ENCODE assay signal across 14 cellular contexts in genomic region chr6:142322066-142322465, GRCh38. TPM values are rescaled to one million over a fixed set of nuclear protein-coding genes. Genes with fewer than 3 reads are reported as not detected.
A peak's percentile ranks its signal among the peaks of the same experiment; 100 is the strongest.
DNase-seq lines count a peak whose midpoint lies in the region; ATAC-seq and TF ChIP-seq lines count a peak whose summit lies in the region.
"Had no signal": no experiment of that assay in that cellular context is flagged by ENCODE, and none has a peak within 500 bp of the region (broad histone marks: within the 10 kb centered on the region; RNA-seq: fewer than 3 reads in every experiment).

No MANE protein-coding gene starts in this region.

- no peak overlapping the region for H2AFZ ChIP-seq in trophoblast cell (ENCODE audit: insufficient read depth, low read length, poor library complexity)
- H2AFZ ChIP-seq: GM23248 had no signal

- in situ Hi-C loops in Panc1 (cut with HindIII; ENCODE audit: low pct_unique_long_range_greater_than_20kb, low sequenced_read_pairs) = no loop called here

- H3K4me3 ChIP-seq in HEK293 (ENCODE audit: low read depth, low read length) (no peak overlapping the region), Panc1 (ENCODE audit: low read depth in 2 of 2, low read length in 2 of 2) (no peak overlapping the region), trophoblast cell (ENCODE audit: low read depth, low read length) (no peak overlapping the region)
- H3K4me3 ChIP-seq: BLaER1, GM12878, GM23248 had no signal

- WGBS in trophoblast cell (ENCODE audit: extremely low coverage, insufficient coverage, insufficient read length) = no CpG with 5 or more reads among the region's 5 CpGs

- DNase-seq in Panc1 (ENCODE audit: low read depth, low spot score) (no peak), glomerular visceral epithelial cell (ENCODE audit: extremely low spot score) (peak; percentile 86), trophoblast cell (no peak), GDM1 (lab: John Stamatoyannopoulos, UW) (no peak), amygdala (lab: John Stamatoyannopoulos, UW) (no peak)
- DNase-seq: AML-193; CD8-positive, alpha-beta memory T cell; GM23248; IMR-90 had no signal

- no peak overlapping the region for H4K91ac ChIP-seq in trophoblast cell (ENCODE audit: low read depth, low read length)

- H4K12ac ChIP-seq in trophoblast cell (ENCODE audit: low read depth, low read length) = no peak overlapping the region

- H3K4me2 ChIP-seq in trophoblast cell (ENCODE audit: low read length) = no peak overlapping the region
- H3K4me2 ChIP-seq: BLaER1 had no signal

- no peak overlapping the region for H2AK5ac ChIP-seq in trophoblast cell (ENCODE audit: low read length)

- CTCF ChIA-PET in HEK293 (lab: Yijun Ruan, JAX) (interaction anchor here (0.6 to 1.2 kb wide), 5 partner anchors 51 to 168 kb away, joined by 3 to 5 read pairs (median 3); no protein-coding TSS in a partner anchor), Panc1 (lab: Charles Lee) (no interaction called here)

- peaks cover 23% of the 10 kb centered on the region for H3K4me1 ChIP-seq in HEK293 (ENCODE audit: control insufficient read depth, insufficient read depth, low read length)
- H3K4me1 ChIP-seq in Panc1 (ENCODE audit: control insufficient read depth, insufficient read depth, low read length) = peaks cover 92% of the 10 kb centered on the region
- no peaks in the 10 kb centered on the region for H3K4me1 ChIP-seq in trophoblast cell (ENCODE audit: control insufficient read depth in 1 of 2, insufficient read depth in 2 of 2, low read length in 2 of 2)
- H3K4me1 ChIP-seq: BLaER1 had no signal

- H3K36me3 ChIP-seq in HEK293 (ENCODE audit: control insufficient read depth in 2 of 2, insufficient read depth in 1 of 2, low read length in 2 of 2) = no peaks in the 10 kb centered on the region
- H3K36me3 ChIP-seq in Panc1 (ENCODE audit: control insufficient read depth, insufficient read depth, low read length) = peaks cover 3% of the 10 kb centered on the region; the same call in 1 of the 2 replicates
- no peaks in the 10 kb centered on the region for H3K36me3 ChIP-seq in trophoblast cell (ENCODE audit: control insufficient read depth in 1 of 2, insufficient read depth in 2 of 2, low read length in 2 of 2)
- H3K36me3 ChIP-seq: BLaER1 had no signal

- no peak overlapping the region for H3K9ac ChIP-seq in trophoblast cell (ENCODE audit: low read length)
- H3K9ac ChIP-seq: BLaER1, GM23248 had no signal

- H3K4ac ChIP-seq in trophoblast cell (ENCODE audit: low read depth, low read length) = no peak overlapping the region

- POLR2A ChIA-PET in HEK293 (lab: Yijun Ruan, JAX) = interaction anchor here (1.2 to 2.7 kb wide), 2 partner anchors 21 to 34 kb away, joined by 3 to 17 read pairs; partner anchors contain the start of gene ADGRG6
- POLR2A ChIA-PET in Panc1 (lab: Charles Lee) = interaction anchor here (0.6 to 0.7 kb wide), 2 partner anchors 69 to 159 kb away, joined by 3 to 8 read pairs; no protein-coding TSS in a partner anchor

- H3K14ac ChIP-seq in trophoblast cell (ENCODE audit: low read length) = no peak overlapping the region

- H3K27me3 ChIP-seq in Panc1 (ENCODE audit: control insufficient read depth, insufficient read depth, low read length) (no peaks in the 10 kb centered on the region), trophoblast cell (ENCODE audit: insufficient read depth, low read length) (no peaks in the 10 kb centered on the region)
- H3K27me3 ChIP-seq: BLaER1 had no signal

- peak overlapping the region; percentile 64 for H2BK12ac ChIP-seq in trophoblast cell (ENCODE audit: low read length)

- BruUV-seq in Panc1 (replicated peaks; lab: Mats Ljungman, UMichigan) = no TSS peak

- intact Hi-C loops in Panc1 (cut with micrococcal nuclease; ENCODE audit: unreplicated experiment) = loop anchor here (5.0 kb wide), 1 partner anchor 55 kb away; no protein-coding TSS in a partner anchor

- H2BK120ac ChIP-seq in trophoblast cell (ENCODE audit: insufficient read depth, low read length, poor library complexity) = peak overlapping the region; percentile 6

- no peak for TF ChIP-seq CTCF in HEK293 (tag by site-specific recombination; IDR thresholded peaks at IDR 0.05)
- TF ChIP-seq CTCF in Panc1 (IDR thresholded peaks at IDR 0.05) = no peak

- H3K23ac ChIP-seq in trophoblast cell (ENCODE audit: low read length) = no peak overlapping the region

- H2BK5ac ChIP-seq in trophoblast cell (ENCODE audit: low read depth, low read length, poor library complexity) = no peak overlapping the region

- H3K79me1 ChIP-seq in trophoblast cell (ENCODE audit: low read length) = peaks cover 2% of the 10 kb centered on the region

- H3K79me2 ChIP-seq in trophoblast cell (ENCODE audit: control insufficient read depth, insufficient read depth, low read length, poor library complexity) = no peaks in the 10 kb centered on the region

- H3K27ac ChIP-seq in HEK293 (ENCODE audit: extremely low read depth, low read depth, low read length) (no peak overlapping the region), Panc1 (ENCODE audit: low read length) (peak overlapping the region; percentile 99), trophoblast cell (ENCODE audit: low read depth, low read length) (no peak overlapping the region)
- H3K27ac ChIP-seq: BLaER1, GM23248 had no signal

- no peaks in the 10 kb centered on the region for H3K9me3 ChIP-seq in HEK293 (ENCODE audit: control insufficient read depth, insufficient read depth, low read depth, low read length)
- no peaks in the 10 kb centered on the region for H3K9me3 ChIP-seq in Panc1 (ENCODE audit: control insufficient read depth, insufficient read depth, low read depth, low read length)
- H3K9me3 ChIP-seq in trophoblast cell (ENCODE audit: insufficient read depth, low read depth, low read length) = no peaks in the 10 kb centered on the region
- H3K9me3 ChIP-seq: BLaER1 had no signal

- peak overlapping the region; percentile 75 for H3K18ac ChIP-seq in trophoblast cell (ENCODE audit: low read length)

- ATAC-seq in Panc1 (no peak), HG03442 (IDR thresholded peaks at IDR 0.05; ENCODE audit: unreplicated experiment) (no peak)
- ATAC-seq: GM12878, HCT116 had no signal

- no peak overlapping the region for H4K8ac ChIP-seq in trophoblast cell (ENCODE audit: low read depth, low read length)

TF ChIP-seq in HEK293, 187 proteins besides CTCF, POLR2A, EP300 and RAD21:
- TF ChIP-seq, protein P1, sequence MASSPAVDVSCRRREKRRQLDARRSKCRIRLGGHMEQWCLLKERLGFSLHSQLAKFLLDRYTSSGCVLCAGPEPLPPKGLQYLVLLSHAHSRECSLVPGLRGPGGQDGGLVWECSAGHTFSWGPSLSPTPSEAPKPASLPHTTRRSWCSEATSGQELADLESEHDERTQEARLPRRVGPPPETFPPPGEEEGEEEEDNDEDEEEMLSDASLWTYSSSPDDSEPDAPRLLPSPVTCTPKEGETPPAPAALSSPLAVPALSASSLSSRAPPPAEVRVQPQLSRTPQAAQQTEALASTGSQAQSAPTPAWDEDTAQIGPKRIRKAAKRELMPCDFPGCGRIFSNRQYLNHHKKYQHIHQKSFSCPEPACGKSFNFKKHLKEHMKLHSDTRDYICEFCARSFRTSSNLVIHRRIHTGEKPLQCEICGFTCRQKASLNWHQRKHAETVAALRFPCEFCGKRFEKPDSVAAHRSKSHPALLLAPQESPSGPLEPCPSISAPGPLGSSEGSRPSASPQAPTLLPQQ (tag by site-specific recombination; IDR thresholded peaks at IDR 0.05) = peak; percentile 38; the same call in 1 of the 2 replicates
- no peak for TF ChIP-seq ZNF473 (tag by site-specific recombination; IDR thresholded peaks at IDR 0.05)

RNA-seq across cellular contexts. Expression of gene ADGRG6, which starts 20.3 kb away (rescaled TPM):
- total RNA-seq in Panc1 (2021; ENCODE audit: unreplicated experiment) = 259 TPM
- 87.8 TPM for polyA plus RNA-seq in Panc1 (2012; ENCODE audit: insufficient read length)
- polyA plus RNA-seq in trophoblast cell (2013) = 39.0 and 41.3 TPM in 2 replicates
- polyA plus RNA-seq: CD8-positive, alpha-beta memory T cell had no signal
